ENCODE assay signal across 1 cellular context in genomic region chr20:324177-325042, GRCh38.
TF ChIP-seq lines count a peak whose summit lies in the region.

No MANE protein-coding gene starts in this region.

TF ChIP-seq in SK-N-SH, 30 proteins besides CTCF, POLR2A, EP300 and RAD21 (continued from another document):
- TF ChIP-seq RFX5 (IDR thresholded peaks at IDR 0.05; ENCODE audit: low read length) (peak; percentile 81), MAX (IDR thresholded peaks at IDR 0.05; ENCODE audit: low read depth) (peak; percentile 96), RXRA (IDR thresholded peaks at IDR 0.05; ENCODE audit: borderline replicate concordance, low read depth) (peak; percentile 23; the same call in 1 of the 2 replicates), USF1 (IDR thresholded peaks at IDR 0.05; ENCODE audit: borderline replicate concordance, low read depth) (peak; percentile 72; the same call in 1 of the 2 replicates), MXI1 (IDR thresholded peaks at IDR 0.05; ENCODE audit: low read depth, low read length) (peak; percentile 100), NFIC (IDR thresholded peaks at IDR 0.05; ENCODE audit: borderline replicate concordance) (no peak; the same call in 1 of the 2 replicates), NRF1 (IDR thresholded peaks at IDR 0.05; ENCODE audit: low read depth, low read length) (0 out of 2 replicates have a peak, but pooled peaks have one; percentile 26), USF2 (IDR thresholded peaks at IDR 0.05; ENCODE audit: borderline replicate concordance, low read depth, low read length) (no peak; the same call in 1 of the 2 replicates), ELF1 (IDR thresholded peaks at IDR 0.05) (no peak), RCOR1 (IDR thresholded peaks at IDR 0.05; ENCODE audit: low read length) (0 out of 2 replicates have a peak, but pooled peaks have one; percentile 12), POLR2AphosphoS5 (IDR thresholded peaks at IDR 0.05; ENCODE audit: low read depth, low read length) (peak; percentile 57; the same call in 1 of the 2 replicates), FOXJ3 (CRISPR knock-in tag; IDR thresholded peaks at IDR 0.05) (no peak), PBX3 (IDR thresholded peaks at IDR 0.05) (0 out of 2 replicates have a peak, but pooled peaks have one; percentile 27), EZH2phosphoT487 (IDR thresholded peaks at IDR 0.05; ENCODE audit: borderline replicate concordance, low read depth) (no peak), SIN3A (IDR thresholded peaks at IDR 0.05; ENCODE audit: borderline replicate concordance, low read depth, low read length) (peak; percentile 81; the same call in 1 of the 2 replicates)
